11 cellular contexts compared by ENCODE assay signal in the genomic region with DNA sequence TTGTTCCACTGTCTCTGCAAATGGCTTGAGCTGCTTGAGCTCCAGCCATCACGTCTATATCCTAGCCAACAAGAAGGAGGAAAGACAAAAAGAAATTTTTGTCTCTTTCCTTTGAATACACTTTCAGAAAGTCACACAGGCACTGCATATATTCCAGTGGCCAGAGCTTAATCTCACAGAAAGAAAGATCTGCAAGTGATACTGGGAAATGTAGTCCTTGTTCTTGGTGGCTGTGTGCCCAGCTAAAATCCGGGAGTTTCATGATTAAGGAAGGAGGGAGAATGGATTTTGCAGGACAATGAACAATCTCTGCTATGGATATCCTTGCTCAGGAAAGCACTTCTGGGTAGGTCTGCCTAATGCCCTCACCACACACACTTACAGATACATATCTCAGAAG.
"Had no signal": no experiment of that assay in that cellular context is flagged by ENCODE, and none has a peak within 500 bp of the region (broad histone marks: within the 10 kb centered on the region; RNA-seq: fewer than 3 reads in every experiment).

No MANE protein-coding gene starts in this region.

- H3K27ac Mint-ChIP-seq: activated CD8-positive, alpha-beta T cell treated with anti-CD3 and anti-CD28 coated beads, Interleukin-2, amount 10 ng/mL, durations not matched to agents 7 days and 5 days; stimulated activated naive CD8-positive, alpha-beta T cell treated with anti-CD3 and anti-CD28 coated beads, Interleukin-15, Interleukin-2, amounts not matched to agents 100 ng/mL and 50 ng/mL, for 24 hours; WTC11 had no signal

- H3K79me2 ChIP-seq: hepatocyte, parathyroid adenoma had no signal

- H3K4me3 ChIP-seq: hepatocyte had no signal

- H3K9ac ChIP-seq: parathyroid adenoma had no signal

- FAIRE-seq: colon had no signal

- H3K27me3 ChIP-seq: hepatocyte had no signal

- H3K27ac ChIP-seq: hepatocyte, parathyroid adenoma had no signal

- H3K4me2 ChIP-seq: hepatocyte had no signal

- ATAC-seq: activated CD8-positive, alpha-beta T cell treated with anti-CD3 and anti-CD28 coated beads, Interleukin-2, amount 10 ng/mL, durations not matched to agents 7 days and 5 days; WTC11 had no signal

- DNase-seq: activated CD4-positive, alpha-beta T cell treated with anti-CD3 and anti-CD28 coated beads for 48 hours; activated CD8-positive, alpha-beta memory T cell treated with anti-CD3 and anti-CD28 coated beads, Interleukin-2, amount 50 U/mL, for 48 hours; activated CD8-positive, alpha-beta T cell treated with anti-CD3 and anti-CD28 coated beads, Interleukin-2, amount 10 ng/mL, durations not matched to agents 7 days and 5 days; stimulated activated CD4-positive, alpha-beta T cell treated with anti-CD3 and anti-CD28 coated beads, Interleukin-15, amount 100 ng/mL, for 24 hours; stimulated activated CD4-positive, alpha-beta T cell treated with anti-CD3 and anti-CD28 coated beads, Interleukin-4, amount 100 ng/mL, for 24 hours had no signal

- H2AFZ ChIP-seq: hepatocyte, parathyroid adenoma had no signal

- H3K4me3 Mint-ChIP-seq: activated CD8-positive, alpha-beta T cell treated with anti-CD3 and anti-CD28 coated beads, Interleukin-2, amount 10 ng/mL, durations not matched to agents 7 days and 5 days; neural crest cell; stimulated activated naive CD8-positive, alpha-beta T cell treated with anti-CD3 and anti-CD28 coated beads, Interleukin-15, Interleukin-2, amounts not matched to agents 100 ng/mL and 50 ng/mL, for 24 hours; WTC11 had no signal
